32 cellular contexts compared by ENCODE assay signal in genomic region chr12:68776976-68777610, GRCh38.
"Had no signal": no experiment of that assay in that cellular context is flagged by ENCODE, and none has a peak within 500 bp of the region (broad histone marks: within the 10 kb centered on the region; RNA-seq: fewer than 3 reads in every experiment).

No MANE protein-coding gene starts in this region.

- H3K27me3 Mint-ChIP-seq: activated CD8-positive, alpha-beta T cell treated with anti-CD3 and anti-CD28 coated beads for 36 hours; activated T-helper 17 cell treated with anti-CD3 and anti-CD28 coated beads, Interleukin-2, amount 50 U/mL, for 72 hours; naive B cell; stimulated activated memory B cell treated with anti-CD40 and anti-IgM and Interleukin-4, amounts not matched to agents 10 μg/mL and 1 μg/mL and 100 μg/mL, for 72 hours; stimulated activated naive CD8-positive, alpha-beta T cell treated with anti-CD3 and anti-CD28 coated beads, Interleukin-15, amount 100 ng/mL, for 72 hours had no signal

- H3K36me3 Mint-ChIP-seq: naive B cell had no signal

- H3K36me3 ChIP-seq: esophagus muscularis mucosa, heart right ventricle, left lung, lower lobe of right lung, pancreas, prostate gland, sigmoid colon, upper lobe of left lung had no signal

- H3K4me3 ChIP-seq: esophagus muscularis mucosa, heart right ventricle, left lung, lower lobe of right lung, mucosa of descending colon, pancreas, prostate gland, sigmoid colon, smooth muscle cell, upper lobe of left lung had no signal

- H3K9me3 Mint-ChIP-seq: activated CD8-positive, alpha-beta T cell treated with anti-CD3 and anti-CD28 coated beads for 36 hours; activated T-cell treated with anti-CD3 and anti-CD28 coated beads, Interleukin-2, amount 50 U/mL, for 4 hours; activated T-helper 17 cell treated with anti-CD3 and anti-CD28 coated beads, Interleukin-2, amount 50 U/mL, for 72 hours; naive B cell; stimulated activated memory B cell treated with anti-CD40 and anti-IgM and Interleukin-4, amounts not matched to agents 10 μg/mL and 1 μg/mL and 100 μg/mL, for 72 hours; stimulated activated naive CD8-positive, alpha-beta T cell treated with anti-CD3 and anti-CD28 coated beads, Interleukin-15, amount 100 ng/mL, for 72 hours; T-helper 1 cell treated with Interleukin-12 subunit alpha and Interleukin-12 subunit beta and Interleukin-4 antibody, amounts not matched to agents 30 μg/mL and 1 μg/mL, for 36 hours had no signal

- H3K4me2 ChIP-seq: smooth muscle cell had no signal

- H3K27ac Mint-ChIP-seq: activated CD8-positive, alpha-beta T cell treated with anti-CD3 and anti-CD28 coated beads for 36 hours; activated T-helper 17 cell treated with anti-CD3 and anti-CD28 coated beads, Interleukin-2, amount 50 U/mL, for 72 hours; stimulated activated memory B cell treated with anti-CD40 and anti-IgM and Interleukin-4, amounts not matched to agents 10 μg/mL and 1 μg/mL and 100 μg/mL, for 72 hours; stimulated activated naive CD8-positive, alpha-beta T cell treated with anti-CD3 and anti-CD28 coated beads, Interleukin-15, amount 100 ng/mL, for 72 hours; T-helper 1 cell treated with Interleukin-12 subunit alpha and Interleukin-12 subunit beta and Interleukin-4 antibody, amounts not matched to agents 30 μg/mL and 1 μg/mL, for 36 hours had no signal

- DNase-seq: activated CD4-positive, alpha-beta T cell treated with anti-CD3 and anti-CD28 coated beads for 1 hour; activated CD4-positive, alpha-beta T cell treated with anti-CD3 and anti-CD28 coated beads, Interleukin-2, amount 50 U/mL, for 1 hour; activated CD8-positive, alpha-beta T cell treated with anti-CD3 and anti-CD28 coated beads for 36 hours; activated gamma-delta T cell treated with Interleukin-2 at 50 U/mL for 16 hours; activated naive CD4-positive, alpha-beta T cell treated with anti-CD3 and anti-CD28 coated beads, Interleukin-2, amount 50 U/mL, for 16 hours; activated T-cell treated with anti-CD3 and anti-CD28 coated beads, Interleukin-2, amount 50 U/mL, for 4 hours; amygdala; central memory CD4-positive, alpha-beta T cell; foreskin melanocyte; heart right ventricle; kidney glomerular epithelial cell; left lung; lower lobe of right lung; mesenchymal stem cell; mucosa of descending colon; naive B cell; pancreas; retina; sigmoid colon; stimulated activated CD4-positive, alpha-beta T cell treated with anti-CD3 and anti-CD28 coated beads, Interleukin-1b, Interleukin-23, amount 100 ng/mL, for 48 hours; stimulated activated CD4-positive, alpha-beta T cell treated with anti-CD3 and anti-CD28 coated beads, Interleukin-4, amount 100 ng/mL, for 4 hours; stimulated activated CD8-positive, alpha-beta memory T cell treated with anti-CD3 and anti-CD28 coated beads, Interleukin-4, amount 100 ng/mL, for 48 hours; stimulated activated naive CD8-positive, alpha-beta T cell treated with anti-CD3 and anti-CD28 coated beads, Interleukin-15, amount 100 ng/mL, for 72 hours; substantia nigra; T-helper 9 cell; upper lobe of left lung had no signal

- H3K9me3 ChIP-seq: esophagus muscularis mucosa, heart right ventricle, left lung, lower lobe of right lung, mucosa of descending colon, pancreas, prostate gland, sigmoid colon, upper lobe of left lung had no signal

- H3K27ac ChIP-seq: esophagus muscularis mucosa, heart right ventricle, left lung, lower lobe of right lung, pancreas, prostate gland, sigmoid colon, upper lobe of left lung had no signal

- H3K4me3 Mint-ChIP-seq: activated CD8-positive, alpha-beta T cell treated with anti-CD3 and anti-CD28 coated beads for 36 hours; activated T-cell treated with anti-CD3 and anti-CD28 coated beads, Interleukin-2, amount 50 U/mL, for 4 hours; activated T-helper 17 cell treated with anti-CD3 and anti-CD28 coated beads, Interleukin-2, amount 50 U/mL, for 72 hours; stimulated activated memory B cell treated with anti-CD40 and anti-IgM and Interleukin-4, amounts not matched to agents 10 μg/mL and 1 μg/mL and 100 μg/mL, for 72 hours; stimulated activated naive CD8-positive, alpha-beta T cell treated with anti-CD3 and anti-CD28 coated beads, Interleukin-15, amount 100 ng/mL, for 72 hours; T-helper 1 cell treated with Interleukin-12 subunit alpha and Interleukin-12 subunit beta and Interleukin-4 antibody, amounts not matched to agents 30 μg/mL and 1 μg/mL, for 36 hours had no signal

- H3K4me1 ChIP-seq: esophagus muscularis mucosa, lower lobe of right lung, pancreas, prostate gland, sigmoid colon had no signal

- H3K27me3 ChIP-seq: esophagus muscularis mucosa, heart right ventricle, left lung, pancreas, sigmoid colon, upper lobe of left lung had no signal

- ATAC-seq: activated CD8-positive, alpha-beta T cell treated with anti-CD3 and anti-CD28 coated beads for 36 hours; activated T-cell treated with anti-CD3 and anti-CD28 coated beads, Interleukin-2, amount 50 U/mL, for 4 hours; activated T-helper 17 cell treated with anti-CD3 and anti-CD28 coated beads, Interleukin-2, amount 50 U/mL, for 72 hours; heart right ventricle; left lung; lower lobe of right lung; mucosa of descending colon; pancreas; stimulated activated memory B cell treated with anti-CD40 and anti-IgM and Interleukin-4, amounts not matched to agents 10 μg/mL and 1 μg/mL and 100 μg/mL, for 72 hours; stimulated activated naive CD8-positive, alpha-beta T cell treated with anti-CD3 and anti-CD28 coated beads, Interleukin-15, amount 100 ng/mL, for 72 hours had no signal
